ENCODE assay signal across 17 cellular contexts in genomic region chr11:57233702-57234101, GRCh38. TPM values are rescaled to one million over a fixed set of nuclear protein-coding genes. Genes with fewer than 3 reads are reported as not detected.
DNase-seq lines count a peak whose midpoint lies in the region; ATAC-seq and TF ChIP-seq lines count a peak whose summit lies in the region.
"Had no signal": no experiment of that assay in that cellular context is flagged by ENCODE, and none has a peak within 500 bp of the region (broad histone marks: within the 10 kb centered on the region; RNA-seq: fewer than 3 reads in every experiment).

No MANE protein-coding gene starts in this region.

- H3K36me3 ChIP-seq in heart right ventricle, result no peaks in the 10 kb centered on the region
- H3K36me3 ChIP-seq in mesodermal cell (ENCODE audit: control insufficient read depth, insufficient read depth, low read length), result peaks cover 8% of the 10 kb centered on the region
- H3K36me3 ChIP-seq in psoas muscle (ENCODE audit: insufficient read depth in 1 of 2, low read depth in 1 of 2), result no peaks in the 10 kb centered on the region
- H3K36me3 ChIP-seq in vagina, result no peaks in the 10 kb centered on the region
- H3K36me3 ChIP-seq in esophagus squamous epithelium, result no peaks in the 10 kb centered on the region
- H3K36me3 ChIP-seq: BLaER1 had no signal

- TF ChIP-seq CTCF in heart right ventricle (IDR thresholded peaks at IDR 0.05) (no peak), psoas muscle (IDR thresholded peaks at IDR 0.05) (no peak), vagina (IDR thresholded peaks at IDR 0.05) (no peak), esophagus squamous epithelium (IDR thresholded peaks at IDR 0.05) (no peak)

- DNase-seq in heart right ventricle, result no peak
- DNase-seq in Right ventricle myocardium superior, result no peak
- DNase-seq in psoas muscle, result no peak
- DNase-seq in vagina (ENCODE audit: extremely low spot score in 2 of 2), result no peak
- DNase-seq in esophagus squamous epithelium (lab: John Stamatoyannopoulos, UW), result no peak
- DNase-seq: 8988T; AML-193; CD8-positive, alpha-beta memory T cell; DMS53; GF-D8; HCEC 1CT; HFFc6 had no signal

- ATAC-seq in heart right ventricle (no peak), Right ventricle myocardium superior (ENCODE audit: poor library complexity) (no peak), psoas muscle (no peak), HG03025 (IDR thresholded peaks at IDR 0.05; ENCODE audit: low FRiP score, unreplicated experiment) (no peak)

- peaks cover 0 to 52% (median 23%) of the 10 kb centered on the region in 9 donors for H3K4me1 ChIP-seq in heart right ventricle
- H3K4me1 ChIP-seq in mesodermal cell (ENCODE audit: control insufficient read depth, insufficient read depth, low read length, poor library complexity, severe bottlenecking), result peaks cover 47% of the 10 kb centered on the region
- no peaks in the 10 kb centered on the region for H3K4me1 ChIP-seq in psoas muscle
- no peaks in the 10 kb centered on the region for H3K4me1 ChIP-seq in vagina
- peaks cover 0 to 9% (median 0%) of the 10 kb centered on the region in 3 donors for H3K4me1 ChIP-seq in esophagus squamous epithelium

- TF ChIP-seq POLR2A in vagina (IDR thresholded peaks at IDR 0.05) (no peak), esophagus squamous epithelium (IDR thresholded peaks at IDR 0.05) (no peak)

- no peaks in the 10 kb centered on the region for H3K9me3 ChIP-seq in heart right ventricle
- H3K9me3 ChIP-seq in mesodermal cell (ENCODE audit: control insufficient read depth, low read length), result no peaks in the 10 kb centered on the region
- H3K9me3 ChIP-seq in psoas muscle, result no peaks in the 10 kb centered on the region
- no peaks in the 10 kb centered on the region for H3K9me3 ChIP-seq in vagina
- no peaks in the 10 kb centered on the region for H3K9me3 ChIP-seq in esophagus squamous epithelium
- H3K9me3 ChIP-seq: BLaER1 had no signal

- WGBS in heart right ventricle, 2 donors, result 39 to 46% methylated on average over 5 of the region's 5 CpGs
- 74 to 95% methylated on average over 3 to 5 of the region's 5 CpGs for WGBS in mesodermal cell (ENCODE audit: insufficient coverage in 2 of 2), 2 experiments
- 61 to 66% (median 64%) methylated on average over 5 of the region's 5 CpGs for WGBS in psoas muscle, 3 donors
- WGBS in esophagus squamous epithelium, 2 donors, result 64 to 66% methylated on average over 5 of the region's 5 CpGs

- peak overlapping the region in 7 of 10 donors; percentile 3 to 66 (median 57) for H3K4me3 ChIP-seq in heart right ventricle
- H3K4me3 ChIP-seq in mesodermal cell (ENCODE audit: extremely low read depth, insufficient read depth, low read length, poor library complexity, severe bottlenecking), result peak overlapping the region; percentile 54
- peak overlapping the region; percentile 60 for H3K4me3 ChIP-seq in psoas muscle
- H3K4me3 ChIP-seq in vagina, result no peak overlapping the region
- no peak overlapping the region for H3K4me3 ChIP-seq in esophagus squamous epithelium
- H3K4me3 ChIP-seq: BLaER1 had no signal

- intact Hi-C loops in heart right ventricle (cut with DNase I) (no loop called here), Right ventricle myocardium superior (cut with DNase I) (no loop called here), psoas muscle (cut with DNase I) (no loop called here), vagina (cut with DNase I) (no loop called here), esophagus squamous epithelium (cut with DNase I) (no loop called here)

- H3K27ac ChIP-seq in heart right ventricle, result peak overlapping the region in 7 of 10 donors; percentile 56 to 89 (median 77)
- no peak overlapping the region for H3K27ac ChIP-seq in mesodermal cell (ENCODE audit: low read depth, low read length, severe bottlenecking)
- H3K27ac ChIP-seq in psoas muscle, result no peak overlapping the region
- no peak overlapping the region for H3K27ac ChIP-seq in vagina
- no peak overlapping the region for H3K27ac ChIP-seq in esophagus squamous epithelium
- H3K27ac ChIP-seq: BLaER1, HL-60 had no signal

- peaks cover 0 to 61% (median 23%) of the 10 kb centered on the region in 7 donors for H3K27me3 ChIP-seq in heart right ventricle
- peaks cover 0 to 29% (median 0%) of the 10 kb centered on the region in 3 donors for H3K27me3 ChIP-seq in psoas muscle (ENCODE audit: insufficient read depth in 3 of 3, low read length in 2 of 3)
- H3K27me3 ChIP-seq in vagina, result no peaks in the 10 kb centered on the region
- H3K27me3 ChIP-seq in esophagus squamous epithelium, result peaks cover 0 to 78% (median 0%) of the 10 kb centered on the region in 4 donors
- H3K27me3 ChIP-seq: BLaER1 had no signal

RNA-seq across cellular contexts. Expression of gene APLNR, which starts 3.3 kb away (rescaled TPM):
- total RNA-seq in heart right ventricle (10 to 100 TPM in 7 of 10 donors, 1 to 10 TPM in 3; 7.5 to 39.3 (median 13.9) TPM), Right ventricle myocardium superior (15.4 TPM), psoas muscle (10 to 100 TPM in 1 of 4 donors, 1 to 10 TPM in 3; 3.5 to 17.0 (median 4.4) TPM), vagina (2.9 TPM), esophagus squamous epithelium (1 to 10 TPM in 1 of 4 donors, under 1 TPM in 3; 0.26 to 1.7 (median 0.34) TPM)
- polyA plus RNA-seq in heart right ventricle (1 to 10 TPM; 2.0 to 7.2 TPM), psoas muscle (1 to 10 TPM in 2 of 3 donors, under 1 TPM in 1; 0.75 to 3.3 (median 2.6) TPM)
- polyA plus RNA-seq in mesodermal cell (2013, experiment 1 of 2), result 225 TPM
- 239 TPM for polyA plus RNA-seq in mesodermal cell (2013, experiment 2 of 2)
- total RNA-seq: CD8-positive, alpha-beta memory T cell; HFFc6 had no signal
- polyA plus RNA-seq: CD8-positive, alpha-beta memory T cell had no signal

RNA-seq across cellular contexts. Expression of gene LRRC55, which starts 51.9 kb away (rescaled TPM):
- under 1 TPM in 9 of 10 donors, not detected in 1; 0.05 to 0.53 (median 0.29) TPM for total RNA-seq in heart right ventricle
- polyA plus RNA-seq in heart right ventricle, result under 1 TPM; 0.04 to 0.07 TPM
- total RNA-seq in Right ventricle myocardium superior, result 0.13 TPM
- polyA plus RNA-seq in mesodermal cell (2013, experiment 1 of 2), result 1.4 TPM
- 1.2 TPM for polyA plus RNA-seq in mesodermal cell (2013, experiment 2 of 2)
- under 1 TPM; 0.04 to 0.27 (median 0.08) TPM for total RNA-seq in psoas muscle
- polyA plus RNA-seq in psoas muscle, result under 1 TPM; 0.05 to 0.11 (median 0.07) TPM
- total RNA-seq in vagina, result 0.74 TPM
- total RNA-seq in esophagus squamous epithelium, result under 1 TPM in 2 of 4 donors, not detected in 2; 0.09 to 0.32 TPM
- total RNA-seq: CD8-positive, alpha-beta memory T cell; H4; HFFc6 had no signal
- polyA plus RNA-seq: CD8-positive, alpha-beta memory T cell had no signal

Comparison
In these comparisons a context has a peak if more than half of its experiments do, and no peak if none do; other contexts are left out.
1. H3K27ac ChIP-seq: peak in heart right ventricle (7 of 10); none in mesodermal cell (single experiment), psoas muscle (single experiment), vagina (single experiment) and esophagus squamous epithelium (0 of 4).
2. H3K4me3 ChIP-seq: peak in heart right ventricle (7 of 10), mesodermal cell (single experiment) and psoas muscle (single experiment); none in vagina (0 of 2) and esophagus squamous epithelium (0 of 4).